In the genomic region with DNA sequence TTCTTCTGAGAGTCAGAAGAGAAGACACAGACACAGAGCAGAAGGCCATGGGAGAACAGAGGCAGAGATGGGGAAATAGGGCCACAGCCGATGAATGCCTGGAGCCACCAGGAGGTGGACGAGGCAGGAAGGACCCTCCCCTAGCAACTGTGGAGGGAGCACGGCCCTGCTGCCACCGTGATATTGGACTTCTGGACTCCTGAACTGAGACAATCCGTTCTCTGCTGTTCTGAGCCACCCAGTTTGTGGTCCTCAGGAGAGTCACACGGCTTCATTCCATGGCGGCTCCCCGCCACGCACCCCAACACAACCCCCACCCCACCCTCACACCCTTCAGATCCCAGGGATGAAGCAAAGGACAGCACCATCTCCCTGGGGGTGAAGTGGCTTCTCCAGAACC, we compare ENCODE assay signal across 1 cellular context.
TF ChIP-seq lines count a peak whose summit lies in the region.

No MANE protein-coding gene starts in this region.

TF ChIP-seq in H1, 55 proteins besides CTCF, POLR2A, EP300 and RAD21 (continued from another document):
- no peak for TF ChIP-seq ATF3 (IDR thresholded peaks at IDR 0.05; ENCODE audit: insufficient read depth, low read depth, low read length)
- TF ChIP-seq SP1 (IDR thresholded peaks at IDR 0.05; ENCODE audit: low read depth, low read length) = no peak
- TF ChIP-seq GTF2F1 (IDR thresholded peaks at IDR 0.05; ENCODE audit: borderline replicate concordance, low read depth, low read length) = no peak
- no peak for TF ChIP-seq JUND (IDR thresholded peaks at IDR 0.05; ENCODE audit: low read length)
- TF ChIP-seq RXRA (IDR thresholded peaks at IDR 0.05; ENCODE audit: insufficient read depth, low read depth, low read length) = no peak
- no peak for TF ChIP-seq KDM1A (IDR thresholded peaks at IDR 0.05; ENCODE audit: borderline replicate concordance, low read length)
- TF ChIP-seq MAFK (IDR thresholded peaks at IDR 0.05; ENCODE audit: low read depth, low read length) = no peak
- TF ChIP-seq NRF1 (IDR thresholded peaks at IDR 0.05; ENCODE audit: low read depth, low read length) = no peak
- TF ChIP-seq CBX8 (IDR thresholded peaks at IDR 0.05; ENCODE audit: borderline replicate concordance, low read depth, low read length) = no peak
- TF ChIP-seq FOSL1 (IDR thresholded peaks at IDR 0.05; ENCODE audit: insufficient read depth, low read depth, low read length) = no peak
